ENCODE assay signal across 13 cellular contexts in the genomic region with DNA sequence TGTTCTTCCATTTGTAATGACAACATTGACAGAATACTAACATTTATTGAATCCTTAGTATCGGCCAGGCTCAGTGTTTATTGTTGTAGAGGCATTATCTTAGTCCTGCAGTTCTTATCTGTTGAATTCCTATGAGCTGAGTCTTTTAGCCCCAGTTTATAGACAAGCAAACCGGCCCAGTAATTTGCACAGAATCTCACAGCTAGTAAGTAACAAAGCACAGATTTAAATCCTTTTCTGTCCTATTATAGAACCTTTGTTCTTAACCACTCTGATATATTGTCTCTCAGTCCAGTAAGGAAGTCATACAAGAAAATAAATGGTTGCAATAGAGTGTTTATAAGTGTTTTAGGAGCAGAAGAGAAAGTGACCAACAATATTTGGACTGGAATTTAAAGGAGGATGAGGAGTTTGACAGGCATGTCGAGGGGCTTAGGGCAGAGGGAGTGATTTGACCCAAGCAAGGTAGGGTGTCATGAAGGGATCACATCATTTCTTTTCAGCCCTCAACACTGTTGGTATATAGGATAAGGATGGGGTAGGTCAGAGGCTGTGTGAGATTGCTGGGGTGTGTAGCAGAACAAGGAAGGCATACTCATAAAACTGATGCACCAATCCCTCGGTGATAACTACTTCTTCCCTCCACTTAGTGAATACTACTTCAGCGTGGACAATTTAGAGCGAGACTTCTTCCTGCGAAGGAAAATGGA. TPM values are rescaled to one million over a fixed set of nuclear protein-coding genes. Genes with fewer than 3 reads are reported as not detected.
A peak's percentile ranks its signal among the peaks of the same experiment; 100 is the strongest.
DNase-seq lines count a peak whose midpoint lies in the region; ATAC-seq and TF ChIP-seq lines count a peak whose summit lies in the region.
"Had no signal": no experiment of that assay in that cellular context is flagged by ENCODE, and none has a peak within 500 bp of the region (broad histone marks: within the 10 kb centered on the region; RNA-seq: fewer than 3 reads in every experiment).

No MANE protein-coding gene starts in this region.

- TF ChIP-seq CTCF in HFFc6 (IDR thresholded peaks at IDR 0.05) (no peak), endodermal cell (conservative IDR thresholded peaks at IDR 0.05) (no peak), mucosa of descending colon (IDR thresholded peaks at IDR 0.05) (no peak)

- H3K27me3 Mint-ChIP-seq in HFFc6 (ENCODE audit: insufficient read depth) (peaks cover 2% of the 10 kb centered on the region; the same call in 1 of the 2 replicates), endodermal cell (ENCODE audit: insufficient read depth) (no peaks in the 10 kb centered on the region)

- 86 to 100% methylated on average over 3 to 7 of the region's 7 CpGs for WGBS in endodermal cell (ENCODE audit: insufficient coverage in 1 of 2, insufficient read length in 1 of 2), 2 experiments

- peak; percentile 30 for ATAC-seq in mucosa of descending colon
- ATAC-seq: esophagus mucosa had no signal

- H3K9me3 ChIP-seq in endodermal cell (ENCODE audit: control insufficient read depth, low read length) = no peaks in the 10 kb centered on the region
- no peaks in the 10 kb centered on the region for H3K9me3 ChIP-seq in mucosa of descending colon

- no peaks in the 10 kb centered on the region for H3K27me3 ChIP-seq in endodermal cell (ENCODE audit: control insufficient read depth, insufficient read depth, low read length, poor library complexity, severe bottlenecking)

- intact Hi-C loops in mucosa of descending colon (cut with DNase I, micrococcal nuclease) = no loop called here

- peak overlapping the region; percentile 14 for H3K4me3 ChIP-seq in endodermal cell (ENCODE audit: low read length)
- H3K4me3 ChIP-seq in mucosa of descending colon = no peak overlapping the region

- H3K4me1 Mint-ChIP-seq in HFFc6 (ENCODE audit: low read depth) (peaks cover 37% of the 10 kb centered on the region), endodermal cell (peaks cover 19% of the 10 kb centered on the region)
- H3K4me1 Mint-ChIP-seq: nephron had no signal

- H3K36me3 Mint-ChIP-seq in HFFc6 (ENCODE audit: low read depth) (peaks cover 34% of the 10 kb centered on the region), endodermal cell (ENCODE audit: low read depth) (peaks cover 82% of the 10 kb centered on the region)

- DNase-seq in AG08396 (ENCODE audit: low spot score) = peak; percentile 52
- peak; percentile 44 for DNase-seq in HFFc6
- DNase-seq in endodermal cell = no peak
- DNase-seq in mucosa of descending colon = no peak
- no peak for DNase-seq in activated CD4-positive, alpha-beta T cell treated with anti-CD3 and anti-CD28 coated beads, Interleukin-2, amount 50 U/mL, for 1 hour
- DNase-seq in LoVo (ENCODE audit: low spot score) = no peak
- DNase-seq in caudate nucleus (lab: John Stamatoyannopoulos, UW) = no peak
- DNase-seq in inferior parietal cortex (ENCODE audit: extremely low spot score) = no peak
- DNase-seq: activated CD8-positive, alpha-beta memory T cell treated with anti-CD3 and anti-CD28 coated beads, Interleukin-2, amount 50 U/mL, for 48 hours; central memory CD4-positive, alpha-beta T cell; NCI-H446 had no signal

- H3K27ac Mint-ChIP-seq in HFFc6 = peak overlapping the region; percentile 48
- H3K27ac Mint-ChIP-seq in endodermal cell = peak overlapping the region; percentile 6
- H3K27ac Mint-ChIP-seq: nephron had no signal

- H3K9ac ChIP-seq in endodermal cell (ENCODE audit: extremely low read depth, low read length, poor library complexity, severe bottlenecking) = no peak overlapping the region

- H3K9me3 Mint-ChIP-seq in HFFc6 (no peaks in the 10 kb centered on the region), endodermal cell (no peaks in the 10 kb centered on the region)
- H3K9me3 Mint-ChIP-seq: nephron had no signal

- H3K4me3 Mint-ChIP-seq in HFFc6 = peak overlapping the region; percentile 10
- no peak overlapping the region for H3K4me3 Mint-ChIP-seq in endodermal cell
- H3K4me3 Mint-ChIP-seq: nephron had no signal

- H3K27ac ChIP-seq in endodermal cell (ENCODE audit: low read depth, low read length) (no peak overlapping the region), caudate nucleus (ENCODE audit: low read depth, low read length) (no peak overlapping the region)

- H3K4me1 ChIP-seq in endodermal cell (ENCODE audit: control insufficient read depth, insufficient read depth, low read length) (peaks cover 6% of the 10 kb centered on the region), mucosa of descending colon (ENCODE audit: low read depth) (no peaks in the 10 kb centered on the region)

- H3K36me3 ChIP-seq in endodermal cell (ENCODE audit: control insufficient read depth, insufficient read depth, low read length) (peaks cover 90% of the 10 kb centered on the region), mucosa of descending colon (ENCODE audit: low read depth) (peaks cover 4% of the 10 kb centered on the region)

RNA-seq across cellular contexts. Expression of a gene that starts 39.5 kb away (rescaled TPM):
- 100 to 1,000 TPM; 204 to 228 (median 208) TPM for total RNA-seq in HFFc6 (2021; fragmentation: NEBNext Ultra II Directional; extraction: Animal tissue kit (Norgen Biotek cat#: 25700))
- total RNA-seq in endodermal cell (100 to 1,000 TPM; 193 to 273 TPM), mucosa of descending colon (100 to 1,000 TPM; 127 to 157 (median 140) TPM)
- polyA plus RNA-seq in endodermal cell (2013, experiment 1 of 2) = 115 TPM
- polyA plus RNA-seq in endodermal cell (2013, experiment 2 of 2) = 107 TPM

RNA-seq across cellular contexts. Expression of a gene that starts 55.7 kb away (rescaled TPM):
- total RNA-seq in HFFc6 (2021; fragmentation: NEBNext Ultra II Directional; extraction: Animal tissue kit (Norgen Biotek cat#: 25700)) = 1 to 10 TPM; 3.1 to 4.7 (median 3.6) TPM
- 1 to 10 TPM; 2.3 to 6.2 TPM for total RNA-seq in endodermal cell
- polyA plus RNA-seq in endodermal cell (2013, experiment 1 of 2) = 12.0 TPM
- 10.4 TPM for polyA plus RNA-seq in endodermal cell (2013, experiment 2 of 2)
- total RNA-seq in mucosa of descending colon = 10 to 100 TPM; 18.1 to 55.9 (median 20.9) TPM

Comparison
In these comparisons a context has a peak if more than half of its experiments do, and no peak if none do; other contexts are left out.
1. DNase-seq: peak in AG08396 (single experiment) and HFFc6 (single experiment); none in endodermal cell (single experiment), mucosa of descending colon (0 of 3), activated CD4-positive, alpha-beta T cell treated with anti-CD3 and anti-CD28 coated beads, Interleukin-2, amount 50 U/mL, for 1 hour (single experiment), LoVo (single experiment), caudate nucleus (0 of 61) and inferior parietal cortex (single experiment).